In the genomic region with DNA sequence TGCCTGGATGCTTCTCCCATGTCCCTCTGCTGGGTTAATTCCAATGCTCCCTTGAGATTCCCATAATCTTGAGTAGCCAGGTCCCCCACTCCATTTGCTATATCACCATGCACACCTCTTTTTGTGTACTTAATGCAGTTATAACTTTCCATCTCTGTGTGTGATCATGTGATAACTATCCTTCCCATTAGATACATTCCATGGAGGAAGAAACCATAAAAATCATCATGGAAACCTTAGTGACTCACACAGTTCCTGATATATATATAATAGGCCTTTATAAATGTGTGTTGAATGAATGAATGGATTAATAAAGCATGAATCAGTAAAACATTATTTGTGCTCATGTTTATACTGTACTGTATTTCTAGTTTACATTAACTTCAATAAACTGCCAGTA, we compare ENCODE assay signal across 26 cellular contexts.
DNase-seq lines count a peak whose midpoint lies in the region; FAIRE-seq and TF ChIP-seq lines count a peak whose summit lies in the region.
"Had no signal": no experiment of that assay in that cellular context is flagged by ENCODE, and none has a peak within 500 bp of the region (broad histone marks: within the 10 kb centered on the region; RNA-seq: fewer than 3 reads in every experiment).

No MANE protein-coding gene starts in this region.

- H3K4me1 ChIP-seq in astrocyte (ENCODE audit: insufficient read depth, low read length) (peaks cover 19% of the 10 kb centered on the region), small intestine (ENCODE audit: control insufficient read depth in 2 of 2, insufficient read depth in 1 of 2, low read depth in 1 of 2, low read length in 1 of 2) (peaks cover 4 to 8% of the 10 kb centered on the region in 2 donors), GM23248 (ENCODE audit: insufficient read depth) (peaks cover 8% of the 10 kb centered on the region)
- H3K4me1 ChIP-seq: BLaER1, HAP-1 had no signal

- H3K27ac ChIP-seq in astrocyte (ENCODE audit: low read depth, low read length) (no peak overlapping the region), small intestine (ENCODE audit: low read depth in 1 of 2, low read length in 1 of 2) (no peak overlapping the region), GM23248 (no peak overlapping the region)
- H3K27ac ChIP-seq: BLaER1, KMS-11 had no signal

- H3K9me2 ChIP-seq in GM23248 (ENCODE audit: insufficient read depth) = no peaks in the 10 kb centered on the region

- H3K4me3 Mint-ChIP-seq in astrocyte (ENCODE audit: unreplicated experiment) = no peak overlapping the region
- H3K4me3 Mint-ChIP-seq in activated T-helper 2 cell treated with anti-CD3 and anti-CD28 coated beads, Interferon-gamma antibody, Interleukin-2, Interleukin-4, amounts not matched to agents 10 μg/mL and 5 μg/mL and 100 μg/mL, durations not matched to agents 14 hours and 24 hours and 36 hours (ENCODE audit: low read depth) = no peak overlapping the region
- H3K4me3 Mint-ChIP-seq: CD4-positive, alpha-beta T cell; HFFc6; IgD-negative memory B cell had no signal

- H3K4me3 ChIP-seq in astrocyte (ENCODE audit: insufficient read depth, low read depth, low read length) (no peak overlapping the region), small intestine (ENCODE audit: low read depth in 1 of 2, low read length in 2 of 2) (no peak overlapping the region), GM23248 (no peak overlapping the region)
- H3K4me3 ChIP-seq: BLaER1, HAP-1 had no signal

- H2AFZ ChIP-seq in astrocyte (ENCODE audit: low read depth, low read length) (no peak overlapping the region), GM23248 (no peak overlapping the region)

- peak; percentile 1 for DNase-seq in HT1080 (ENCODE audit: low read depth)
- DNase-seq in astrocyte (ENCODE audit: low read depth) = no peak
- peak; percentile 35 for DNase-seq in foreskin melanocyte
- peak; percentile 44 for DNase-seq in small intestine
- DNase-seq in activated T-helper 2 cell treated with anti-CD3 and anti-CD28 coated beads, Interferon-gamma antibody, Interleukin-2, Interleukin-4, amounts not matched to agents 10 μg/mL and 5 μg/mL and 100 μg/mL, durations not matched to agents 14 hours and 24 hours and 36 hours (ENCODE audit: low spot score) = no peak
- DNase-seq in GM23248 = no peak
- DNase-seq in amygdala (lab: John Stamatoyannopoulos, UW) = no peak
- DNase-seq: CD4-positive, alpha-beta T cell; COR-L47; GOT3; HFFc6; MM.1S; NCI-H2029; NCI-H446; NCI-H526; NCI-H82; NK-92 treated with Interleukin-12 subunit alpha and Interleukin-12 subunit beta, amount 100 ng/mL, for 24 hours; PC-3; Right ventricle myocardium superior; RPMI8226 had no signal

- H3K79me2 ChIP-seq in astrocyte (ENCODE audit: insufficient read depth, low read length) (no peaks in the 10 kb centered on the region), GM23248 (ENCODE audit: insufficient read depth) (no peaks in the 10 kb centered on the region)

- H3K27me3 ChIP-seq in astrocyte (ENCODE audit: insufficient read depth, low read length) = no peaks in the 10 kb centered on the region
- no peaks in the 10 kb centered on the region for H3K27me3 ChIP-seq in small intestine (ENCODE audit: control insufficient read depth in 2 of 2, insufficient read depth in 2 of 2, low read length in 2 of 2)
- H3K27me3 ChIP-seq in GM23248 (replicated peaks; ENCODE audit: insufficient read depth) = no peaks in the 10 kb centered on the region
- H3K27me3 ChIP-seq: BLaER1 had no signal

- H3K27me3 Mint-ChIP-seq in astrocyte (ENCODE audit: low read depth, unreplicated experiment) = no peaks in the 10 kb centered on the region
- H3K27me3 Mint-ChIP-seq in activated T-helper 2 cell treated with anti-CD3 and anti-CD28 coated beads, Interferon-gamma antibody, Interleukin-2, Interleukin-4, amounts not matched to agents 10 μg/mL and 5 μg/mL and 100 μg/mL, durations not matched to agents 14 hours and 24 hours and 36 hours (ENCODE audit: low read depth) = no peaks in the 10 kb centered on the region
- H3K27me3 Mint-ChIP-seq: CD4-positive, alpha-beta T cell; IgD-negative memory B cell had no signal

- H3F3A ChIP-seq in GM23248 (ENCODE audit: insufficient read depth) = no peaks in the 10 kb centered on the region

- no peaks in the 10 kb centered on the region for H3K36me3 Mint-ChIP-seq in astrocyte (ENCODE audit: low read depth, unreplicated experiment)
- peaks cover 3% of the 10 kb centered on the region for H3K36me3 Mint-ChIP-seq in activated T-helper 2 cell treated with anti-CD3 and anti-CD28 coated beads, Interferon-gamma antibody, Interleukin-2, Interleukin-4, amounts not matched to agents 10 μg/mL and 5 μg/mL and 100 μg/mL, durations not matched to agents 14 hours and 24 hours and 36 hours (ENCODE audit: low read depth)
- H3K36me3 Mint-ChIP-seq: IgD-negative memory B cell had no signal

- peak overlapping the region; percentile 21 for H3K27ac Mint-ChIP-seq in astrocyte (ENCODE audit: unreplicated experiment)
- no peak overlapping the region for H3K27ac Mint-ChIP-seq in activated T-helper 2 cell treated with anti-CD3 and anti-CD28 coated beads, Interferon-gamma antibody, Interleukin-2, Interleukin-4, amounts not matched to agents 10 μg/mL and 5 μg/mL and 100 μg/mL, durations not matched to agents 14 hours and 24 hours and 36 hours
- H3K27ac Mint-ChIP-seq: CD4-positive, alpha-beta T cell; HFFc6; IgD-negative memory B cell had no signal

- intact Hi-C loops in activated T-helper 2 cell treated with anti-CD3 and anti-CD28 coated beads, Interferon-gamma antibody, Interleukin-2, Interleukin-4, amounts not matched to agents 10 μg/mL and 5 μg/mL and 100 μg/mL, durations not matched to agents 14 hours and 24 hours and 36 hours (cut with micrococcal nuclease) = no loop called here

- H3K4me1 Mint-ChIP-seq in astrocyte (ENCODE audit: low read depth, unreplicated experiment) = peaks cover 25% of the 10 kb centered on the region
- H3K4me1 Mint-ChIP-seq in activated T-helper 2 cell treated with anti-CD3 and anti-CD28 coated beads, Interferon-gamma antibody, Interleukin-2, Interleukin-4, amounts not matched to agents 10 μg/mL and 5 μg/mL and 100 μg/mL, durations not matched to agents 14 hours and 24 hours and 36 hours (ENCODE audit: low read depth) = peaks cover 2% of the 10 kb centered on the region

- FAIRE-seq in astrocyte (lab: Jason Lieb, UNC) (no peak), small intestine (lab: Jason Lieb, UNC) (no peak)
- FAIRE-seq: A204.1, G401.6 had no signal

- no peak overlapping the region for H3K4me2 ChIP-seq in astrocyte (ENCODE audit: low read length)
- H3K4me2 ChIP-seq in GM23248 (ENCODE audit: unreplicated experiment) = no peak overlapping the region
- H3K4me2 ChIP-seq: BLaER1, KMS-11 had no signal

- H4K20me1 ChIP-seq in astrocyte (ENCODE audit: insufficient read depth, low read length) (no peaks in the 10 kb centered on the region), GM23248 (ENCODE audit: insufficient read depth) (no peaks in the 10 kb centered on the region)
- H4K20me1 ChIP-seq: BLaER1 had no signal

- no peaks in the 10 kb centered on the region for H3K36me3 ChIP-seq in astrocyte (ENCODE audit: insufficient read depth, low read length)
- H3K36me3 ChIP-seq in small intestine (ENCODE audit: control insufficient read depth in 2 of 2, insufficient read depth in 2 of 2, low read length in 2 of 2) = peaks cover 0 to 4% of the 10 kb centered on the region in 2 donors
- no peaks in the 10 kb centered on the region for H3K36me3 ChIP-seq in GM23248 (ENCODE audit: low read depth)
- H3K36me3 ChIP-seq: BLaER1, HAP-1 had no signal

- H3K9ac ChIP-seq in astrocyte (ENCODE audit: low read length) = no peak overlapping the region
- no peak overlapping the region for H3K9ac ChIP-seq in GM23248
- H3K9ac ChIP-seq: BLaER1, KMS-11 had no signal

- TF ChIP-seq CTCF in astrocyte (IDR thresholded peaks at IDR 0.05; ENCODE audit: insufficient read depth, low read depth, low read length) = no peak

- H3K9me3 Mint-ChIP-seq in astrocyte (ENCODE audit: unreplicated experiment) = no peaks in the 10 kb centered on the region
- no peaks in the 10 kb centered on the region for H3K9me3 Mint-ChIP-seq in activated T-helper 2 cell treated with anti-CD3 and anti-CD28 coated beads, Interferon-gamma antibody, Interleukin-2, Interleukin-4, amounts not matched to agents 10 μg/mL and 5 μg/mL and 100 μg/mL, durations not matched to agents 14 hours and 24 hours and 36 hours

- in situ Hi-C loops in GM23248 (cut with MboI) = no loop called here

- H3K9me3 ChIP-seq in astrocyte (ENCODE audit: insufficient read depth, low read depth, low read length) = no peaks in the 10 kb centered on the region
- H3K9me3 ChIP-seq in small intestine (ENCODE audit: control insufficient read depth, low read depth) = no peaks in the 10 kb centered on the region
- H3K9me3 ChIP-seq in GM23248 (ENCODE audit: low read depth) = no peaks in the 10 kb centered on the region
- H3K9me3 ChIP-seq: BLaER1, HAP-1 had no signal

Comparison
In these comparisons a context has a peak if more than half of its experiments do, and no peak if none do; other contexts are left out.
1. DNase-seq: peak in HT1080 (single experiment), foreskin melanocyte (single experiment) and small intestine (single experiment); none in astrocyte (single experiment), activated T-helper 2 cell treated with anti-CD3 and anti-CD28 coated beads, Interferon-gamma antibody, Interleukin-2, Interleukin-4, amounts not matched to agents 10 μg/mL and 5 μg/mL and 100 μg/mL, durations not matched to agents 14 hours and 24 hours and 36 hours (single experiment), GM23248 (single experiment) and amygdala (0 of 56).